10 cellular contexts compared by ENCODE assay signal in the genomic region with DNA sequence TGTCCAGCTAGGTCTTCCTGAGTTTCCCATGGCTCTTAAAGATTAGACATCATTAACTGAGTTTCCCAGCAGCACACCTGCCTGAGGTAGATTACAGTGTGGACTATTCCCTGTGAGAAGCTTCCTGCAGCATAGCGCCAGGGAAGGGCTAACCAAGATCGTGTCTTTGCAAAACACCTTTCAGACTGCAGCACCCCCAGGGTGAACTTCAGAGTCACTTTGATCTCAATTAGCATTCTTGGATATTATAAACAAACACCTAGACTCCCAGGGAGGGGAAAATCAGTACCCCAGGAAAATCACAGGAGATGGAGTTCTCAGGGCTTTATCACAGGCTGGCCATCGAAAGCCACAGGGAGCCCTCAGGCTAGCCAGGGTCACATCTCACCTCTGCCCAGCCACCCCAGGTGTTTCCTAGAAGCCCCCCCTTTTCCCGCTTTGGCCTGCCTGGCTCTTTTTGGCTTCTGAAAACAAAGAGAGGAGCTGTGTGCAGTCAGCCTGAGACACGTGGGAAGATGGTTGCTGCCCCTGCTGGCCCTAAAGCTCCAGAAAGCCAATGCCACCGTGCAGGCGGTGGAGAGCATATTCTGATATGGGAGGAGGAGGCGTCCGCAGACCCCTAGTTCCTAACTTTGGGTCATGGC. TPM values are rescaled to one million over a fixed set of nuclear protein-coding genes. Genes with fewer than 3 reads are reported as not detected.
DNase-seq lines count a peak whose midpoint lies in the region; ATAC-seq and TF ChIP-seq lines count a peak whose summit lies in the region.
"Had no signal": no experiment of that assay in that cellular context is flagged by ENCODE, and none has a peak within 500 bp of the region (broad histone marks: within the 10 kb centered on the region; RNA-seq: fewer than 3 reads in every experiment).

No MANE protein-coding gene starts in this region.

- H3K27ac Mint-ChIP-seq in CD4-positive, CD25-positive, alpha-beta regulatory T cell = peak overlapping the region; percentile 69 to 97 (median 94)

- ATAC-seq in CD4-positive, CD25-positive, alpha-beta regulatory T cell (ENCODE audit: low read depth in 2 of 2) = no peak
- no peak for ATAC-seq in psoas muscle
- ATAC-seq in HG03432 (IDR thresholded peaks at IDR 0.05; ENCODE audit: unreplicated experiment) = no peak
- no peak for ATAC-seq in GM21529 (IDR thresholded peaks at IDR 0.05; ENCODE audit: unreplicated experiment)

- H3K36me3 ChIP-seq in CD4-positive, CD25-positive, alpha-beta regulatory T cell (ENCODE audit: control insufficient read depth, insufficient read depth, low read length) = no peaks in the 10 kb centered on the region
- no peaks in the 10 kb centered on the region for H3K36me3 ChIP-seq in psoas muscle (ENCODE audit: insufficient read depth in 1 of 2, low read depth in 1 of 2)

- H3K9me3 Mint-ChIP-seq in CD4-positive, CD25-positive, alpha-beta regulatory T cell = peaks cover 0 to 3% (median 0%) of the 10 kb centered on the region in 7 donors

- H3K36me3 Mint-ChIP-seq in CD4-positive, CD25-positive, alpha-beta regulatory T cell = no peaks in the 10 kb centered on the region

- WGBS in psoas muscle, 3 donors = 64 to 76% (median 74%) methylated on average over 9 of the region's 9 CpGs

- peaks cover 13 to 72% (median 39%) of the 10 kb centered on the region in 4 donors for H3K4me1 Mint-ChIP-seq in CD4-positive, CD25-positive, alpha-beta regulatory T cell

- no peak overlapping the region for H3K27ac ChIP-seq in CD4-positive, CD25-positive, alpha-beta regulatory T cell (ENCODE audit: insufficient read depth, low read length, poor library complexity, severe bottlenecking)
- peak overlapping the region; percentile 64 for H3K27ac ChIP-seq in psoas muscle

- H3K27me3 Mint-ChIP-seq in CD4-positive, CD25-positive, alpha-beta regulatory T cell = no peaks in the 10 kb centered on the region

- peak overlapping the region; percentile 84 for H3K4me3 ChIP-seq in CD4-positive, CD25-positive, alpha-beta regulatory T cell (ENCODE audit: low read depth, low read length)
- H3K4me3 ChIP-seq in psoas muscle = no peak overlapping the region

- intact Hi-C loops in psoas muscle (cut with DNase I) = no loop called here

- H3K9me3 ChIP-seq in CD4-positive, CD25-positive, alpha-beta regulatory T cell (ENCODE audit: control insufficient read depth in 2 of 2, low read length in 2 of 2) = no peaks in the 10 kb centered on the region
- no peaks in the 10 kb centered on the region for H3K9me3 ChIP-seq in psoas muscle

- peak overlapping the region in 2 of 4 donors; percentile 74 to 88 for H3K4me3 Mint-ChIP-seq in CD4-positive, CD25-positive, alpha-beta regulatory T cell

- no peak for DNase-seq in CD4-positive, CD25-positive, alpha-beta regulatory T cell
- DNase-seq in NCI-H1417 treated with DMSO at 0.1 percent for 48 hours (lab: John Stamatoyannopoulos, UW) (peak; percentile 29), dermis blood vessel endothelial cell (peak; percentile 70), psoas muscle (no peak), HuH-7 (ENCODE audit: low spot score) (no peak), putamen (ENCODE audit: low spot score) (no peak)
- DNase-seq: DMS153, NCI-H1092 had no signal

- H3K27me3 ChIP-seq in CD4-positive, CD25-positive, alpha-beta regulatory T cell (ENCODE audit: control insufficient read depth, insufficient read depth, low read length) = no peaks in the 10 kb centered on the region
- no peaks in the 10 kb centered on the region for H3K27me3 ChIP-seq in psoas muscle (ENCODE audit: insufficient read depth in 3 of 3, low read length in 2 of 3)

- TF ChIP-seq CTCF in psoas muscle (IDR thresholded peaks at IDR 0.05) = no peak

- peaks cover 52% of the 10 kb centered on the region for H3K4me1 ChIP-seq in CD4-positive, CD25-positive, alpha-beta regulatory T cell (ENCODE audit: control insufficient read depth, insufficient read depth, low read length, poor library complexity, severe bottlenecking)
- peaks cover 8% of the 10 kb centered on the region for H3K4me1 ChIP-seq in psoas muscle

RNA-seq across cellular contexts. Expression of a gene that starts 18.6 kb away (rescaled TPM):
- 140 TPM for total RNA-seq in CD4-positive, CD25-positive, alpha-beta regulatory T cell
- polyA plus RNA-seq in CD4-positive, CD25-positive, alpha-beta regulatory T cell = 100 to 1,000 TPM; 123 to 175 (median 145) TPM
- 132 and 156 TPM in 2 replicates for total RNA-seq in dermis blood vessel endothelial cell
- total RNA-seq in psoas muscle = 10 to 100 TPM; 11.6 to 22.8 (median 15.8) TPM
- 10 to 100 TPM in 2 of 3 donors, 1 to 10 TPM in 1; 6.8 to 15.6 (median 10.6) TPM for polyA plus RNA-seq in psoas muscle

Comparison
In these comparisons a context has a peak if more than half of its experiments do, and no peak if none do; other contexts are left out.
1. DNase-seq: peak in NCI-H1417 treated with DMSO at 0.1 percent for 48 hours (single experiment) and dermis blood vessel endothelial cell (single experiment); none in CD4-positive, CD25-positive, alpha-beta regulatory T cell (0 of 3), psoas muscle (0 of 2), HuH-7 (single experiment) and putamen (single experiment).